Comparison of ENCODE assay signal across 17 cellular contexts in genomic region chr2:30245364-30245763, GRCh38. TPM values are rescaled to one million over a fixed set of nuclear protein-coding genes. Genes with fewer than 3 reads are reported as not detected.
DNase-seq lines count a peak whose midpoint lies in the region; ATAC-seq and TF ChIP-seq lines count a peak whose summit lies in the region.
"Had no signal": no experiment of that assay in that cellular context is flagged by ENCODE, and none has a peak within 500 bp of the region (broad histone marks: within the 10 kb centered on the region; RNA-seq: fewer than 3 reads in every experiment).

No MANE protein-coding gene starts in this region.

- H3K27ac Mint-ChIP-seq in activated naive CD8-positive, alpha-beta T cell treated with anti-CD3 and anti-CD28 coated beads, Interleukin-2, amount 50 U/mL, for 24 hours = peak overlapping the region; percentile 64
- H3K27ac Mint-ChIP-seq in WTC11 = no peak overlapping the region

- H3K4me3 ChIP-seq in right atrium auricular region (no peak overlapping the region), GM23248 (no peak overlapping the region), trophoblast cell (ENCODE audit: low read depth, low read length) (no peak overlapping the region)
- H3K4me3 ChIP-seq: MG63, PC-9 had no signal

- H3K36me3 Mint-ChIP-seq in activated naive CD8-positive, alpha-beta T cell treated with anti-CD3 and anti-CD28 coated beads, Interleukin-2, amount 50 U/mL, for 24 hours (ENCODE audit: low read depth) = peaks cover 63% of the 10 kb centered on the region
- H3K36me3 Mint-ChIP-seq in WTC11 = peaks cover 26% of the 10 kb centered on the region

- peaks cover 0 to 11% of the 10 kb centered on the region in 2 donors for H3K4me1 ChIP-seq in right atrium auricular region
- H3K4me1 ChIP-seq in GM23248 (ENCODE audit: insufficient read depth) = peaks cover 27% of the 10 kb centered on the region
- peaks cover 2 to 12% of the 10 kb centered on the region in 2 experiments for H3K4me1 ChIP-seq in trophoblast cell (ENCODE audit: control insufficient read depth in 1 of 2, insufficient read depth in 2 of 2, low read length in 2 of 2)
- H3K4me1 ChIP-seq: BE2C had no signal

- H3K14ac ChIP-seq in trophoblast cell (ENCODE audit: low read length) = no peak overlapping the region

- no peak overlapping the region for H3K4me3 Mint-ChIP-seq in activated naive CD8-positive, alpha-beta T cell treated with anti-CD3 and anti-CD28 coated beads, Interleukin-2, amount 50 U/mL, for 24 hours
- no peak overlapping the region for H3K4me3 Mint-ChIP-seq in WTC11
- H3K4me3 Mint-ChIP-seq: H9 had no signal

- ATAC-seq in Right ventricle myocardium superior (ENCODE audit: poor library complexity) (peak; percentile 59), WTC11 (no peak)
- ATAC-seq in activated naive CD8-positive, alpha-beta T cell treated with anti-CD3 and anti-CD28 coated beads, Interleukin-2, amount 50 U/mL, for 24 hours = no peak
- ATAC-seq: HepG2 had no signal

- no peak for DNase-seq in Right ventricle myocardium superior
- DNase-seq in right atrium auricular region (ENCODE audit: low spot score) = no peak
- DNase-seq in GM23248 = no peak
- no peak for DNase-seq in activated naive CD8-positive, alpha-beta T cell treated with anti-CD3 and anti-CD28 coated beads, Interleukin-2, amount 50 U/mL, for 24 hours
- DNase-seq in trophoblast cell = no peak
- no peak for DNase-seq in erythroblast (lab: John Stamatoyannopoulos, UW)
- no peak for DNase-seq in WTC11 (ENCODE audit: low spot score)
- DNase-seq: BE2C, Caco-2, H9, MG63, NCI-H1092 treated with DMSO at 0.1 percent for 48 hours, NCI-H1694, NCI-H345, NCI-H69, PC-9 had no signal

- H2BK5ac ChIP-seq in trophoblast cell (ENCODE audit: low read depth, low read length, poor library complexity) = no peak overlapping the region

- H3K27ac ChIP-seq in right atrium auricular region (no peak overlapping the region), GM23248 (0 out of 2 replicates have a peak overlapping the region, but pooled peaks have one; percentile 10), trophoblast cell (ENCODE audit: low read depth, low read length) (no peak overlapping the region)
- H3K27ac ChIP-seq: PC-9 had no signal

- no peak overlapping the region for H4K8ac ChIP-seq in trophoblast cell (ENCODE audit: low read depth, low read length)

- H3K4me2 ChIP-seq in GM23248 (ENCODE audit: unreplicated experiment) (no peak overlapping the region), trophoblast cell (ENCODE audit: low read length) (no peak overlapping the region)
- H3K4me2 ChIP-seq: PC-9 had no signal

- in situ Hi-C loops in GM23248 (cut with MboI) = no loop called here

- intact Hi-C loops in Right ventricle myocardium superior (cut with DNase I) = no loop called here

- H3K9me3 ChIP-seq in right atrium auricular region (no peaks in the 10 kb centered on the region), GM23248 (ENCODE audit: low read depth) (no peaks in the 10 kb centered on the region), trophoblast cell (ENCODE audit: insufficient read depth, low read depth, low read length) (no peaks in the 10 kb centered on the region)
- H3K9me3 ChIP-seq: BE2C, MG63 had no signal

- peaks cover 93% of the 10 kb centered on the region for H3K4me1 Mint-ChIP-seq in activated naive CD8-positive, alpha-beta T cell treated with anti-CD3 and anti-CD28 coated beads, Interleukin-2, amount 50 U/mL, for 24 hours
- peaks cover 25% of the 10 kb centered on the region for H3K4me1 Mint-ChIP-seq in WTC11

- H4K12ac ChIP-seq in trophoblast cell (ENCODE audit: low read depth, low read length) = no peak overlapping the region

- H3K9ac ChIP-seq in GM23248 (no peak overlapping the region), trophoblast cell (ENCODE audit: low read length) (no peak overlapping the region)

- WGBS in GM23248 (ENCODE audit: low coverage in 1 of 2, low lambda C conversion rate in 2 of 2, missing lambda C conversion rate in 2 of 2), 2 experiments = 83 to 88% methylated on average over 5 of the region's 5 CpGs
- WGBS in trophoblast cell (ENCODE audit: extremely low coverage, insufficient coverage, insufficient read length) = no CpG with 5 or more reads among the region's 5 CpGs

- H3K36me3 ChIP-seq in right atrium auricular region (no peaks in the 10 kb centered on the region), GM23248 (ENCODE audit: low read depth) (peaks cover 69% of the 10 kb centered on the region; the same call in 1 of the 2 replicates), trophoblast cell (ENCODE audit: control insufficient read depth in 1 of 2, insufficient read depth in 2 of 2, low read length in 2 of 2) (peaks cover 14 to 20% of the 10 kb centered on the region in 2 experiments)
- H3K36me3 ChIP-seq: BE2C had no signal

- H3K18ac ChIP-seq in trophoblast cell (ENCODE audit: low read length) = no peak overlapping the region

- CTCF ChIA-PET in WTC11 (lab: Charles Lee) = interaction anchor here (1.2 kb wide), 1 partner anchor 11 kb away, joined by 3 read pairs; no protein-coding TSS in a partner anchor

- H3K9me2 ChIP-seq in GM23248 (ENCODE audit: insufficient read depth) = no peaks in the 10 kb centered on the region

- no peak overlapping the region for H2BK12ac ChIP-seq in trophoblast cell (ENCODE audit: low read length)

- H2BK120ac ChIP-seq in trophoblast cell (ENCODE audit: insufficient read depth, low read length, poor library complexity) = no peak overlapping the region

- no peaks in the 10 kb centered on the region for H3K9me3 Mint-ChIP-seq in activated naive CD8-positive, alpha-beta T cell treated with anti-CD3 and anti-CD28 coated beads, Interleukin-2, amount 50 U/mL, for 24 hours
- H3K9me3 Mint-ChIP-seq in WTC11 = 0 out of 2 replicates have a peak, but pooled peaks cover 8% of the 10 kb centered on the region
- H3K9me3 Mint-ChIP-seq: H9 had no signal

- H3K79me2 ChIP-seq in GM23248 (ENCODE audit: insufficient read depth) (peaks cover 98% of the 10 kb centered on the region), trophoblast cell (ENCODE audit: control insufficient read depth, insufficient read depth, low read length, poor library complexity) (no peaks in the 10 kb centered on the region)

- H2AK5ac ChIP-seq in trophoblast cell (ENCODE audit: low read length) = no peak overlapping the region

- H3K27me3 ChIP-seq in right atrium auricular region (no peaks in the 10 kb centered on the region), GM23248 (replicated peaks; ENCODE audit: insufficient read depth) (no peaks in the 10 kb centered on the region), trophoblast cell (ENCODE audit: insufficient read depth, low read length) (no peaks in the 10 kb centered on the region)
- H3K27me3 ChIP-seq: BE2C, MG63 had no signal

- no peaks in the 10 kb centered on the region; the same call in 1 of the 2 replicates for H4K20me1 ChIP-seq in GM23248 (ENCODE audit: insufficient read depth)

- no peak for TF ChIP-seq CTCF in right atrium auricular region (IDR thresholded peaks at IDR 0.05)
- no peak for TF ChIP-seq CTCF in WTC11 (IDR thresholded peaks at IDR 0.05)

- H3K23ac ChIP-seq in trophoblast cell (ENCODE audit: low read length) = no peak overlapping the region

- POLR2A ChIA-PET in WTC11 (lab: Charles Lee) = no interaction called here

- no peak overlapping the region for H4K91ac ChIP-seq in trophoblast cell (ENCODE audit: low read depth, low read length)

- H2AFZ ChIP-seq in GM23248 (no peak overlapping the region), trophoblast cell (ENCODE audit: insufficient read depth, low read length, poor library complexity) (no peak overlapping the region)
- H2AFZ ChIP-seq: PC-9 had no signal

- no peak for TF ChIP-seq POLR2A in erythroblast (IDR thresholded peaks at IDR 0.05; ENCODE audit: low read length)

- no peaks in the 10 kb centered on the region for H3K27me3 Mint-ChIP-seq in activated naive CD8-positive, alpha-beta T cell treated with anti-CD3 and anti-CD28 coated beads, Interleukin-2, amount 50 U/mL, for 24 hours
- H3K27me3 Mint-ChIP-seq in WTC11 (ENCODE audit: low read depth) = no peaks in the 10 kb centered on the region

- peaks cover 83% of the 10 kb centered on the region for H3F3A ChIP-seq in GM23248 (ENCODE audit: insufficient read depth)

- peak overlapping the region; percentile 15 for H3K4ac ChIP-seq in trophoblast cell (ENCODE audit: low read depth, low read length)

- no peaks in the 10 kb centered on the region for H3K79me1 ChIP-seq in trophoblast cell (ENCODE audit: low read length)

TF ChIP-seq in WTC11, 78 proteins besides CTCF, POLR2A, EP300 and RAD21 (continues in another document):
- TF ChIP-seq SMAD3 (CRISPR knock-in tag; IDR thresholded peaks at IDR 0.05; ENCODE audit: borderline replicate concordance) (no peak), PRRX2 (CRISPR knock-in tag; IDR thresholded peaks at IDR 0.05) (no peak), SMAD4 (CRISPR knock-in tag; IDR thresholded peaks at IDR 0.05) (no peak), FOXK1 (CRISPR knock-in tag; IDR thresholded peaks at IDR 0.05) (no peak), PREB (CRISPR knock-in tag; IDR thresholded peaks at IDR 0.05; ENCODE audit: borderline replicate concordance) (no peak), E2F1 (CRISPR knock-in tag; IDR thresholded peaks at IDR 0.05) (no peak)

RNA-seq across cellular contexts. Expression of gene LBH, which starts 14.0 kb away (rescaled TPM):
- total RNA-seq in Right ventricle myocardium superior = 115 TPM
- total RNA-seq in right atrium auricular region = 10 to 100 TPM; 18.9 to 54.6 TPM
- 189 and 285 TPM in 2 replicates for total RNA-seq in GM23248 (2014; rRNA removed; shearing (Covaris generic))
- polyA plus RNA-seq in GM23248 (2016; fragmentation: Nextera tagmentation; extraction: Ambion mirVana) = 155 and 162 TPM in 2 replicates
- 120 and 147 TPM in 2 replicates for polyA plus RNA-seq in trophoblast cell (2013)
- total RNA-seq in WTC11 (2021) = 30.8 to 47.3 TPM (median 34.7 TPM) in 3 replicates
